Comparison of ENCODE assay signal across 19 cellular contexts in genomic region chr5:9183306-9183705, GRCh38.
"Had no signal": no experiment of that assay in that cellular context is flagged by ENCODE, and none has a peak within 500 bp of the region (broad histone marks: within the 10 kb centered on the region; RNA-seq: fewer than 3 reads in every experiment).

No MANE protein-coding gene starts in this region.

- H3K4me1 ChIP-seq: esophagus muscularis mucosa, gastrocnemius medialis, lower lobe of right lung, stomach, transverse colon had no signal

- H3K27ac ChIP-seq: epithelial cell of prostate, esophagus muscularis mucosa, gastrocnemius medialis, heart right ventricle, lower lobe of right lung, neutrophil, stomach, thoracic aorta, transverse colon had no signal

- H3K9me3 ChIP-seq: esophagus muscularis mucosa, gastrocnemius medialis, heart right ventricle, lower lobe of right lung, neutrophil, stomach, thoracic aorta, transverse colon had no signal

- H3K4me3 ChIP-seq: esophagus muscularis mucosa, gastrocnemius medialis, heart right ventricle, lower lobe of right lung, stomach, thoracic aorta, transverse colon had no signal

- H3K27me3 ChIP-seq: esophagus muscularis mucosa, gastrocnemius medialis, heart right ventricle, neutrophil, stomach, transverse colon had no signal

- ATAC-seq: effector memory CD8-positive, alpha-beta T cell; gastrocnemius medialis; left lobe of liver; lower lobe of right lung had no signal

- DNase-seq: effector memory CD8-positive, alpha-beta T cell; gastrocnemius medialis; heart right ventricle; kidney glomerular epithelial cell; lower lobe of right lung; midbrain; naive B cell; posterior cingulate gyrus; small intestine; stimulated activated CD4-positive, alpha-beta T cell treated with anti-CD3 and anti-CD28 coated beads, Interleukin-12 subunit alpha, Interleukin-12 subunit beta, amount 100 ng/mL, for 4 hours; stimulated activated naive CD4-positive, alpha-beta T cell; stomach; substantia nigra; transverse colon had no signal

- H3K36me3 ChIP-seq: esophagus muscularis mucosa, gastrocnemius medialis, lower lobe of right lung, neutrophil, stomach, thoracic aorta had no signal
